Comparison of ENCODE assay signal across 27 cellular contexts in genomic region chr2:75577280-75577679, GRCh38. TPM values are rescaled to one million over a fixed set of nuclear protein-coding genes. Genes with fewer than 3 reads are reported as not detected.
"Had no signal": no experiment of that assay in that cellular context is flagged by ENCODE, and none has a peak within 500 bp of the region (broad histone marks: within the 10 kb centered on the region; RNA-seq: fewer than 3 reads in every experiment).

No MANE protein-coding gene starts in this region.

- H3K4me2 ChIP-seq: hepatocyte had no signal

- H3K9me3 Mint-ChIP-seq: effector memory CD8-positive, alpha-beta T cell had no signal

- FAIRE-seq: keratinocyte had no signal

- H3K4me1 Mint-ChIP-seq: stimulated activated naive B cell treated with anti-CD40 and anti-IgM and Interleukin-4, amounts not matched to agents 10 μg/mL and 1 μg/mL and 100 μg/mL, for 72 hours had no signal

- H3K27ac Mint-ChIP-seq: activated naive CD8-positive, alpha-beta T cell; effector memory CD8-positive, alpha-beta T cell; nephron progenitor cell; stimulated activated naive B cell treated with anti-CD40 and anti-IgM and Interleukin-4, amounts not matched to agents 10 μg/mL and 1 μg/mL and 100 μg/mL, for 72 hours had no signal

- H3K4me1 ChIP-seq: gastroesophageal sphincter, prostate gland, stomach, suprapubic skin, tibial nerve, uterus had no signal

- H3K79me2 ChIP-seq: hepatocyte had no signal

- H3K4me3 ChIP-seq: gastroesophageal sphincter, hepatocyte, lung, prostate gland, stomach, suprapubic skin, tibial nerve, uterus had no signal

- H3K27me3 ChIP-seq: brain microvascular endothelial cell, gastroesophageal sphincter, hepatocyte, neutrophil, stomach, suprapubic skin, tibial nerve, uterus had no signal

- H2AFZ ChIP-seq: hepatocyte had no signal

- H3K4me3 Mint-ChIP-seq: activated naive CD8-positive, alpha-beta T cell; effector memory CD8-positive, alpha-beta T cell; nephron progenitor cell; stimulated activated naive B cell treated with anti-CD40 and anti-IgM and Interleukin-4, amounts not matched to agents 10 μg/mL and 1 μg/mL and 100 μg/mL, for 72 hours had no signal

- DNase-seq: activated CD4-positive, alpha-beta T cell treated with anti-CD3 and anti-CD28 coated beads for 4 hours; activated CD4-positive, alpha-beta T cell treated with anti-CD3 and anti-CD28 coated beads, Interleukin-2, amount 50 U/mL, for 4 hours; activated CD8-positive, alpha-beta memory T cell treated with anti-CD3 and anti-CD28 coated beads for 24 hours; activated effector memory CD4-positive, alpha-beta T cell treated with Interleukin-2 at 50 U/mL for 16 hours; activated naive CD4-positive, alpha-beta T cell treated with Interleukin-2 at 50 U/mL for 16 hours; aorta; brain microvascular endothelial cell; caudate nucleus; cortex of kidney; effector memory CD8-positive, alpha-beta T cell; left cardiac atrium; nephron progenitor cell; stimulated activated CD4-positive, alpha-beta T cell treated with anti-CD3 and anti-CD28 coated beads, Interleukin-15, amount 100 ng/mL, for 24 hours; stimulated activated CD4-positive, alpha-beta T cell treated with anti-CD3 and anti-CD28 coated beads, Interleukin-2, amount 100 ng/mL, for 24 hours; stimulated activated naive B cell treated with anti-CD40 and anti-IgM and Interleukin-4, amounts not matched to agents 10 μg/mL and 1 μg/mL and 100 μg/mL, for 72 hours; stomach; uterus had no signal

- H3K9me3 ChIP-seq: neutrophil, prostate gland, stomach, suprapubic skin, uterus had no signal

- ATAC-seq: effector memory CD8-positive, alpha-beta T cell; gastroesophageal sphincter; left cardiac atrium; stimulated activated naive B cell treated with anti-CD40 and anti-IgM and Interleukin-4, amounts not matched to agents 10 μg/mL and 1 μg/mL and 100 μg/mL, for 72 hours had no signal

- H3K36me3 ChIP-seq: brain microvascular endothelial cell, gastroesophageal sphincter, neutrophil, prostate gland, stomach, suprapubic skin, tibial nerve, uterus had no signal

- H3K27ac ChIP-seq: brain microvascular endothelial cell, gastroesophageal sphincter, hepatocyte, neutrophil, prostate gland, stomach, suprapubic skin, tibial nerve, uterus had no signal

RNA-seq across cellular contexts. Expression of gene EVA1A, which starts 16.5 kb away (rescaled TPM):
- total RNA-seq: T-helper 1 cell treated with Interleukin-12 subunit alpha and Interleukin-12 subunit beta and Interleukin-4 antibody, amounts not matched to agents 30 ng/mL and 1 ng/mL, for 36 hours had no signal
